Comparison of ENCODE assay signal across 10 cellular contexts in the genomic region with DNA sequence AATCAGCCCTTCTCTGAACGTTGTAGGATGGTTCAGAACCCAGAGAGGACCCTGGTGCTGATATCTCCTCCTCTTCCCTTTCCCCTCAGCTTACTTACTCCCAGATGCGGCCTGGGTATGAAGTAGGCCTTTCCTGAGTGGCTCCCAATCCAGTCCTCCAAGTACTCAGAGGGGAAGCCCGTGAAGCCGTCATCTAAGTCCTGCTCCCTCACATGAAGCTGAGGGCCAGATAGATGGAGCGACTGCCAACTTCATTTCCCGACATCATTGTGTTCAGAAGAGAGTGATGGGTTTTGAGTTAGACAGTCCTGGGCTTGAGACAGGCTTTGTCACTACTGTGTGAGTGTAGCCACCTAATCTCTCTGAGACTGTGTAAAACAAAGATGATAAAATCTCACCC. TPM values are rescaled to one million over a fixed set of nuclear protein-coding genes. Genes with fewer than 3 reads are reported as not detected.
DNase-seq lines count a peak whose midpoint lies in the region; ATAC-seq, FAIRE-seq and TF ChIP-seq lines count a peak whose summit lies in the region.
"Had no signal": no experiment of that assay in that cellular context is flagged by ENCODE, and none has a peak within 500 bp of the region (broad histone marks: within the 10 kb centered on the region; RNA-seq: fewer than 3 reads in every experiment).

No MANE protein-coding gene starts in this region.

- H3K27ac ChIP-seq in keratinocyte (ENCODE audit: control insufficient read depth, insufficient read depth, low read length) (peak overlapping the region; percentile 13), stomach (peak overlapping the region in 4 of 5 donors; percentile 88 to 94 (median 92))
- H3K27ac ChIP-seq: epithelial cell of prostate had no signal

- TF ChIP-seq POLR2A in stomach (IDR thresholded peaks at IDR 0.05), result no peak

- peak overlapping the region; percentile 38 for H3K9ac ChIP-seq in keratinocyte (ENCODE audit: control insufficient read depth, extremely low read depth, insufficient read depth, low read length)

- no peak for FAIRE-seq in keratinocyte (lab: Jason Lieb, UNC)

- peak; percentile 7 to 14 for ATAC-seq in activated T-cell treated with anti-CD3 and anti-CD28 coated beads, Interleukin-2, amount 50 U/mL, for 72 hours (replicated peaks in 1 of 2)
- ATAC-seq in GM18858 (IDR thresholded peaks at IDR 0.05; ENCODE audit: unreplicated experiment) (no peak), GM21515 (IDR thresholded peaks at IDR 0.05; ENCODE audit: unreplicated experiment) (no peak)

- peak overlapping the region; percentile 89 to 94 for H3K4me3 Mint-ChIP-seq in activated T-cell treated with anti-CD3 and anti-CD28 coated beads, Interleukin-2, amount 50 U/mL, for 72 hours

- 63 to 71% (median 67%) methylated on average over 6 of the region's 6 CpGs for WGBS in stomach, 5 donors

- H3K79me2 ChIP-seq in keratinocyte (ENCODE audit: control insufficient read depth, insufficient read depth, low read length), result no peaks in the 10 kb centered on the region

- no peaks in the 10 kb centered on the region for H3K9me3 Mint-ChIP-seq in activated T-cell treated with anti-CD3 and anti-CD28 coated beads, Interleukin-2, amount 50 U/mL, for 72 hours

- intact Hi-C loops in stomach (cut with DNase I; ENCODE audit: low total_unique reads), result no loop called here

- H3K4me2 ChIP-seq in keratinocyte (ENCODE audit: control insufficient read depth, extremely low read depth, insufficient read depth, low read depth, low read length), result no peak overlapping the region

- H3K4me3 ChIP-seq in keratinocyte (ENCODE audit: control insufficient read depth in 2 of 3, extremely low read depth in 1 of 3, insufficient read depth in 2 of 3, low read depth in 1 of 3, low read length in 3 of 3), result no peak overlapping the region
- H3K4me3 ChIP-seq in stomach, result peak overlapping the region; percentile 55 to 73 (median 63)

- H3K9me3 ChIP-seq in keratinocyte (ENCODE audit: control insufficient read depth, low read depth, low read length) (no peaks in the 10 kb centered on the region), stomach (no peaks in the 10 kb centered on the region)

- peak overlapping the region; percentile 90 for H3K27ac Mint-ChIP-seq in activated T-cell treated with anti-CD3 and anti-CD28 coated beads, Interleukin-2, amount 50 U/mL, for 72 hours
- H3K27ac Mint-ChIP-seq: WTC11 had no signal

- TF ChIP-seq CTCF in keratinocyte (optimal IDR thresholded peaks at IDR 0.05 in 1 of 3, IDR thresholded peaks at IDR 0.05 in 1 of 3, conservative IDR thresholded peaks at IDR 0.05 in 1 of 3; ENCODE audit: extremely low read depth in 1 of 3, insufficient read depth in 2 of 3, low read length in 3 of 3) (no peak), stomach (IDR thresholded peaks at IDR 0.05) (no peak)

- TF ChIP-seq EP300 in stomach (IDR thresholded peaks at IDR 0.05), result no peak

- no peaks in the 10 kb centered on the region for H4K20me1 ChIP-seq in keratinocyte (ENCODE audit: control insufficient read depth, extremely low read depth, insufficient read depth, low read length)

- H3K4me1 Mint-ChIP-seq in activated T-cell treated with anti-CD3 and anti-CD28 coated beads, Interleukin-2, amount 50 U/mL, for 72 hours (ENCODE audit: low read depth), result peaks cover 33% of the 10 kb centered on the region

- dilution Hi-C loops in keratinocyte (cut with MboI; ENCODE audit: extremely low pct_ligation_motif_present, low sequenced_read_pairs), result no loop called here

- H3K27me3 Mint-ChIP-seq in activated T-cell treated with anti-CD3 and anti-CD28 coated beads, Interleukin-2, amount 50 U/mL, for 72 hours (ENCODE audit: low read depth), result no peaks in the 10 kb centered on the region

- H3K36me3 ChIP-seq in keratinocyte (ENCODE audit: control insufficient read depth in 2 of 2, extremely low read depth in 1 of 2, insufficient read depth in 2 of 2, low read length in 2 of 2), result no peaks in the 10 kb centered on the region
- H3K36me3 ChIP-seq in stomach, result no peaks in the 10 kb centered on the region

- H3K36me3 Mint-ChIP-seq in activated T-cell treated with anti-CD3 and anti-CD28 coated beads, Interleukin-2, amount 50 U/mL, for 72 hours (ENCODE audit: insufficient read depth in 2 of 2), result no peaks in the 10 kb centered on the region
- H3K36me3 Mint-ChIP-seq: WTC11 had no signal

- peaks cover 36% of the 10 kb centered on the region for H3K4me1 ChIP-seq in keratinocyte (ENCODE audit: control insufficient read depth, extremely low read depth, insufficient read depth, low read length)
- peaks cover 18 to 50% (median 32%) of the 10 kb centered on the region in 4 donors for H3K4me1 ChIP-seq in stomach

- no peak overlapping the region for H2AFZ ChIP-seq in keratinocyte (ENCODE audit: control insufficient read depth, low read length)

- DNase-seq in NCI-H446 (lab: John Stamatoyannopoulos, UW) (peak; percentile 30 to 36), NCI-H446 treated with DMSO at 0.1 percent for 48 hours (lab: John Stamatoyannopoulos, UW) (no peak), keratinocyte (ENCODE audit: low read depth, low spot score) (no peak), stomach (no peak), activated gamma-delta T cell treated with Interleukin-2 at 50 U/mL for 16 hours (no peak)
- no peak for DNase-seq in activated T-cell treated with anti-CD3 and anti-CD28 coated beads, Interleukin-2, amount 50 U/mL, for 72 hours

- H3K27me3 ChIP-seq in keratinocyte (ENCODE audit: control insufficient read depth, extremely low read depth, insufficient read depth, low read length), result no peaks in the 10 kb centered on the region
- no peaks in the 10 kb centered on the region for H3K27me3 ChIP-seq in stomach

- H3K9me1 ChIP-seq in keratinocyte (ENCODE audit: control insufficient read depth, extremely low read depth, insufficient read depth, low read length), result no peaks in the 10 kb centered on the region

RNA-seq across cellular contexts. Expression of a gene that starts 2.7 kb away (rescaled TPM):
- total RNA-seq in activated T-cell treated with anti-CD3 and anti-CD28 coated beads, Interleukin-2, amount 50 U/mL, for 72 hours, result 10 to 100 TPM; 10.4 to 12.8 TPM
- polyA plus RNA-seq in keratinocyte (0.34 to 0.36 TPM (median 0.34 TPM) in 3 replicates), stomach (1 to 10 TPM; 1.9 to 5.4 (median 4.4) TPM)
- 0.05 TPM for polyA plus RNA-seq in keratinocyte (2011; ENCODE audit: low read depth)
- polyA plus RNA-seq in keratinocyte (2011; cell fraction: cytosol; rRNA removed), result 0.17 and 0.40 TPM in 2 replicates
- polyA plus RNA-seq in keratinocyte (2011; cell fraction: nucleus; rRNA removed), result 0.34 and 0.36 TPM in 2 replicates
- polyA plus RNA-seq in keratinocyte (2012; ENCODE audit: low replicate concordance), result 0.22 and 0.34 TPM in 2 replicates
- polyA minus RNA-seq in keratinocyte, result 0.26 to 0.33 TPM (median 0.26 TPM) in 3 replicates
- 0.58 TPM for polyA minus RNA-seq in keratinocyte (2011; cell fraction: cytosol; rRNA and poly(A)+ RNA removed)
- 0.31 and 0.32 TPM in 2 replicates for polyA minus RNA-seq in keratinocyte (2011; cell fraction: nucleus; rRNA and poly(A)+ RNA removed)
- total RNA-seq in stomach, result 100 to 1,000 TPM in 1 of 5 donors, 10 to 100 TPM in 2, 1 to 10 TPM in 1, under 1 TPM in 1; 0.29 to 119 (median 21.0) TPM

RNA-seq across cellular contexts. Expression of a gene that starts 25.0 kb away (rescaled TPM):
- 10 to 100 TPM; 58.2 to 67.8 TPM for total RNA-seq in activated T-cell treated with anti-CD3 and anti-CD28 coated beads, Interleukin-2, amount 50 U/mL, for 72 hours
- polyA plus RNA-seq in keratinocyte, result 52.9 to 92.6 TPM (median 90.2 TPM) in 3 replicates
- polyA plus RNA-seq in keratinocyte (2011; ENCODE audit: low read depth), result 28.2 TPM
- 62.7 and 107 TPM in 2 replicates for polyA plus RNA-seq in keratinocyte (2011; cell fraction: cytosol; rRNA removed)
- polyA plus RNA-seq in keratinocyte (2011; cell fraction: nucleus; rRNA removed), result 129 and 167 TPM in 2 replicates
- polyA plus RNA-seq in keratinocyte (2012; ENCODE audit: low replicate concordance), result 53.1 and 62.8 TPM in 2 replicates
- 41.9 to 55.1 TPM (median 42.5 TPM) in 3 replicates for polyA minus RNA-seq in keratinocyte
- polyA minus RNA-seq in keratinocyte (2011; cell fraction: cytosol; rRNA and poly(A)+ RNA removed), result 34.1 TPM
- 33.2 and 61.5 TPM in 2 replicates for polyA minus RNA-seq in keratinocyte (2011; cell fraction: nucleus; rRNA and poly(A)+ RNA removed)
- 100 to 1,000 TPM in 1 of 5 donors, 10 to 100 TPM in 3, 1 to 10 TPM in 1; 9.6 to 108 (median 21.4) TPM for total RNA-seq in stomach
- polyA plus RNA-seq in stomach, result 10 to 100 TPM; 31.0 to 37.9 (median 32.6) TPM

Comparison
In these comparisons a context has a peak if more than half of its experiments do, and no peak if none do; other contexts are left out.
1. DNase-seq: peak in NCI-H446 (2 of 2); none in NCI-H446 treated with DMSO at 0.1 percent for 48 hours (single experiment), activated T-cell treated with anti-CD3 and anti-CD28 coated beads, Interleukin-2, amount 50 U/mL, for 72 hours (0 of 2), keratinocyte (single experiment), stomach (single experiment) and activated gamma-delta T cell treated with Interleukin-2 at 50 U/mL for 16 hours (single experiment).
2. ATAC-seq: peak in activated T-cell treated with anti-CD3 and anti-CD28 coated beads, Interleukin-2, amount 50 U/mL, for 72 hours (2 of 2); none in GM18858 (single experiment) and GM21515 (single experiment).
3. H3K4me3 ChIP-seq: peak in stomach (4 of 4); none in keratinocyte (0 of 3).